Comparison of ENCODE assay signal across 9 cellular contexts in the genomic region with DNA sequence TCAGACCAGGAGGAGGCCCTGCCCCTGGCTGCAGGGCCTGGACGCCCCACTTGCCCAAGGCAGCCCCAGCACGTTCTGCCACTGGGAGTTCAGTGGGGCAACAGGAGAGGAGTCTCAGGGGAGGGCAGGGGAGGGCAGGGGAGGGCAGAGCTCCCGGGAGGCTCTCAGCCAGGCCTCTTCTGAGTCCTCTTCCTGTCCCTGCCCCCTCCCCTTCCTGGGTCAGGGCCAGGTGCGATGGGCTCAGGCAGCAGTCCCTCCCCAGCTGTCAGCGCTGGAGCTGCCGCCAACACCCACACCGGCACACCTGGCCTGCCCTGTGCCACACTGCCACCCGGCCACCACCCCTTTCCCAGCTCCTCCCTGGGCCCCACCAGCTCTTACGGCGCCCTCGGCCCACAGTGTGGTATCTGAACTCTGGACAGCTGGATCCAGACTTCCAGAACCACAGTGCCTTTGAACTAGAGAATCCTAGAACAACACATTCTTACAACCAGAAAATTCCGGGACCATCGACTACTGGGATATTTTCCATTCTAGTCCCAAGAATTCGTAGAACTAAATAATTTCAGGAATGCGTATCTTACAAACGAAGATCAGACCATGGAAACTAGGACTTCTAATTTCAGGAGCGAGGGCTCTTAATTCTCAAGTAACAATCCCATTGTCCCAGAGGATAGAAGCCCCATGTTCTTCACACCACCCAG. TPM values are rescaled to one million over a fixed set of nuclear protein-coding genes. Genes with fewer than 3 reads are reported as not detected.
DNase-seq lines count a peak whose midpoint lies in the region; ATAC-seq and TF ChIP-seq lines count a peak whose summit lies in the region.
"Had no signal": no experiment of that assay in that cellular context is flagged by ENCODE, and none has a peak within 500 bp of the region (broad histone marks: within the 10 kb centered on the region; RNA-seq: fewer than 3 reads in every experiment).

No MANE protein-coding gene starts in this region.

- no peak overlapping the region for H2AFZ ChIP-seq in PC-3 (ENCODE audit: low read length)

- no peaks in the 10 kb centered on the region for H3F3A ChIP-seq in PC-3 (ENCODE audit: low read length, unreplicated experiment)

- POLR2A ChIA-PET in PC-3 (lab: Charles Lee; ENCODE audit: unreplicated experiment): interaction anchor here (0.6 kb wide), 1 partner anchor 23 kb away, joined by 3 read pairs; no protein-coding TSS in a partner anchor

- H3K4me1 ChIP-seq in tibial artery (peaks cover 4 to 50% (median 39%) of the 10 kb centered on the region in 4 donors), PC-3 (ENCODE audit: insufficient read depth, low read length) (peaks cover 15% of the 10 kb centered on the region)

- no TSS peak for BruUV-seq in PC-3 (replicated peaks; lab: Mats Ljungman, UMichigan)

- no peaks in the 10 kb centered on the region for H3K79me2 ChIP-seq in PC-3 (ENCODE audit: low read length)

- intact Hi-C loops in tibial artery (cut with DNase I; ENCODE audit: low total_unique reads): no loop called here
- intact Hi-C loops in PC-3 (cut with micrococcal nuclease): no loop called here

- DNase-seq in NCI-H1436 (lab: John Stamatoyannopoulos, UW) (peak; percentile 35), NCI-H1436 treated with DMSO at 0.1 percent for 48 hours (lab: John Stamatoyannopoulos, UW) (no peak), left lobe of liver (ENCODE audit: low spot score) (peak; percentile 73), tibial artery (no peak), PC-3 (no peak)
- DNase-seq in activated naive CD4-positive, alpha-beta T cell treated with anti-CD3 and anti-CD28 coated beads, Interleukin-2, amount 50 U/mL, for 16 hours: no peak
- DNase-seq: activated gamma-delta T cell treated with Interleukin-2 at 50 U/mL for 16 hours had no signal

- no peaks in the 10 kb centered on the region for H3K36me3 ChIP-seq in tibial artery
- H3K36me3 ChIP-seq in PC-3 (ENCODE audit: low read depth, low read length): no peaks in the 10 kb centered on the region

- CTCF ChIA-PET in PC-3 (lab: Charles Lee): no interaction called here

- H3K9me2 ChIP-seq in PC-3 (replicated peaks; ENCODE audit: low read length): no peaks in the 10 kb centered on the region

- H3K4me3 ChIP-seq in tibial artery: no peak overlapping the region
- no peak overlapping the region for H3K4me3 ChIP-seq in PC-3 (ENCODE audit: low read length)

- H3K27ac ChIP-seq in VCaP (peak overlapping the region; percentile 43), tibial artery (peak overlapping the region; percentile 33 to 73), PC-3 (ENCODE audit: low read length) (no peak overlapping the region)

- no peaks in the 10 kb centered on the region for H3K9me3 ChIP-seq in tibial artery
- no peaks in the 10 kb centered on the region for H3K9me3 ChIP-seq in PC-3 (ENCODE audit: low read length)

- ATAC-seq in left lobe of liver (peak; percentile 54), HG03378 (IDR thresholded peaks at IDR 0.05; ENCODE audit: unreplicated experiment) (no peak), PC-3 (no peak)

- H4K20me1 ChIP-seq in PC-3 (ENCODE audit: low read length): no peaks in the 10 kb centered on the region

- TF ChIP-seq CTCF in VCaP (conservative IDR thresholded peaks at IDR 0.05): no peak
- TF ChIP-seq CTCF in tibial artery (IDR thresholded peaks at IDR 0.05): no peak
- no peak for TF ChIP-seq CTCF in PC-3 (conservative IDR thresholded peaks at IDR 0.05; ENCODE audit: low read depth, low read length)

- no peak overlapping the region for H3K4me2 ChIP-seq in PC-3 (ENCODE audit: low read length)

- H3K9ac ChIP-seq in PC-3 (ENCODE audit: low read length): no peak overlapping the region

- H3K27me3 ChIP-seq in tibial artery (no peaks in the 10 kb centered on the region), PC-3 (ENCODE audit: low read length) (no peaks in the 10 kb centered on the region)

RNA-seq across cellular contexts. Expression of a gene that starts 21.8 kb away (rescaled TPM):
- total RNA-seq in left lobe of liver: 862 TPM
- 1,363 and 1,371 TPM in 2 replicates for total RNA-seq in PC-3 (2014; rRNA removed)

RNA-seq across cellular contexts. Expression of a gene that starts 52.1 kb away (rescaled TPM):
- total RNA-seq in left lobe of liver (2.9 TPM), PC-3 (2014; rRNA removed) (7.8 and 9.0 TPM in 2 replicates)

RNA-seq across cellular contexts. Expression of a gene that starts 52.9 kb away (rescaled TPM):
- 0.43 TPM for total RNA-seq in left lobe of liver
- 29.7 and 33.1 TPM in 2 replicates for total RNA-seq in PC-3 (2014; rRNA removed)

Comparison
In these comparisons a context has a peak if more than half of its experiments do, and no peak if none do; other contexts are left out.
1. DNase-seq: peak in NCI-H1436 (single experiment) and left lobe of liver (single experiment); none in NCI-H1436 treated with DMSO at 0.1 percent for 48 hours (single experiment), tibial artery (0 of 2), activated naive CD4-positive, alpha-beta T cell treated with anti-CD3 and anti-CD28 coated beads, Interleukin-2, amount 50 U/mL, for 16 hours (single experiment) and PC-3 (single experiment).
2. RNA of a gene that starts 52.9 kb away (total RNA-seq): 29.7 to 33.1 TPM in PC-3; 0.43 TPM in left lobe of liver (single experiment); every median in the first group is over 10 times any median in the second.